In the genomic region with DNA sequence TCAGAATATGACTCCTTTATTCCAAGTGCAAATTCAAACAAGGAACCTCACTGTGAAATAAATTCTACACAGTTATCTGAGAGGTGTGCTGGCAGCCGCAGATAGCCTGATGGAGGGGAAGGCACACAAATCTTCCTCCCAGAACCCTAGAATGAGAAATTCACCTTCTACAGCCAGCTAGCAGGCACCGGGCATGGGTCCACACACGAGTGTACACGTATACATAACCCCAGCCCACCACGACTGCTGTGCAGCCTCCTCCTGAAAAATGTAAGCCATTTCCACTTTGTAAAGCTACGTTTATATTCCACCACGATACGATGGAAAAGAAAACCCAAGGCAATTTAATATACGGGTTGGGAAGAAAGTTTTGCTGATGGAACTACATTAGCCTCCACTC, we compare ENCODE assay signal across 7 cellular contexts. TPM values are rescaled to one million over a fixed set of nuclear protein-coding genes. Genes with fewer than 3 reads are reported as not detected.
A peak's percentile ranks its signal among the peaks of the same experiment; 100 is the strongest.
DNase-seq lines count a peak whose midpoint lies in the region; TF ChIP-seq lines count a peak whose summit lies in the region.

No MANE protein-coding gene starts in this region.

- no peaks in the 10 kb centered on the region for H3K9me3 ChIP-seq in GM23248 (ENCODE audit: low read depth)
- H3K9me3 ChIP-seq in SK-N-SH: no peaks in the 10 kb centered on the region

- H3K27ac Mint-ChIP-seq in osteocyte (ENCODE audit: unreplicated experiment): peak overlapping the region; percentile 97

- peak overlapping the region; percentile 93 for H3K4me3 Mint-ChIP-seq in osteocyte (ENCODE audit: unreplicated experiment)

- H3K36me3 ChIP-seq in GM23248 (ENCODE audit: low read depth): no peaks in the 10 kb centered on the region
- H3K36me3 ChIP-seq in SK-N-SH (replicated peaks in 1 of 2; ENCODE audit: control insufficient read depth in 1 of 2, insufficient read depth in 2 of 2, low read length in 1 of 2): peaks cover 5 to 15% of the 10 kb centered on the region in 2 experiments

- peaks cover 56% of the 10 kb centered on the region for H3K79me2 ChIP-seq in GM23248 (ENCODE audit: insufficient read depth)
- H3K79me2 ChIP-seq in SK-N-SH (ENCODE audit: insufficient read depth): peaks cover 64% of the 10 kb centered on the region

- H3K4me1 ChIP-seq in GM23248 (ENCODE audit: insufficient read depth) (peaks cover 8% of the 10 kb centered on the region), SK-N-SH (ENCODE audit: control insufficient read depth in 1 of 2, insufficient read depth in 2 of 2, low read depth in 1 of 2, low read length in 1 of 2) (peaks cover 0 to 6% of the 10 kb centered on the region in 2 experiments; a peak in 3 of 4 replicates)

- H4K20me1 ChIP-seq in GM23248 (ENCODE audit: insufficient read depth) (no peaks in the 10 kb centered on the region), SK-N-SH (ENCODE audit: insufficient read depth) (no peaks in the 10 kb centered on the region)

- peaks cover 13% of the 10 kb centered on the region for H3K36me3 Mint-ChIP-seq in osteocyte (ENCODE audit: unreplicated experiment)

- H3K4me2 ChIP-seq in GM23248 (ENCODE audit: unreplicated experiment): peak overlapping the region; percentile 87
- peak overlapping the region; percentile 85 for H3K4me2 ChIP-seq in SK-N-SH

- TF ChIP-seq EP300 in SK-N-SH (IDR thresholded peaks at IDR 0.05; ENCODE audit: borderline replicate concordance in 1 of 2, low read depth in 1 of 2, low read length in 1 of 2): no peak

- no peaks in the 10 kb centered on the region for H3K27me3 Mint-ChIP-seq in osteocyte (ENCODE audit: unreplicated experiment)

- H3F3A ChIP-seq in GM23248 (ENCODE audit: insufficient read depth) (peaks cover 29% of the 10 kb centered on the region), SK-N-SH (replicated peaks; ENCODE audit: insufficient read depth) (peaks cover 16% of the 10 kb centered on the region)

- TF ChIP-seq CTCF in SK-N-SH (IDR thresholded peaks at IDR 0.05) (no peak), epithelial cell of proximal tubule (conservative IDR thresholded peaks at IDR 0.05; ENCODE audit: low read depth, low read length) (no peak), osteocyte (IDR thresholded peaks at IDR 0.05) (no peak)

- in situ Hi-C loops in GM23248 (cut with MboI): no loop called here

- 2% methylated on average over 9 of the region's 9 CpGs for WGBS in GM23248 (ENCODE audit: low coverage in 1 of 2, low lambda C conversion rate in 2 of 2, missing lambda C conversion rate in 2 of 2), 2 experiments
- WGBS in SK-N-SH (ENCODE audit: low lambda C conversion rate): 10% methylated on average over 9 of the region's 9 CpGs

- peak overlapping the region; percentile 95 for H3K9ac ChIP-seq in GM23248
- peak overlapping the region; percentile 89 for H3K9ac ChIP-seq in SK-N-SH

- H2AFZ ChIP-seq in GM23248 (peak overlapping the region; percentile 99), SK-N-SH (ENCODE audit: low read depth) (peak overlapping the region; percentile 91)

- no peaks in the 10 kb centered on the region for H3K9me2 ChIP-seq in GM23248 (ENCODE audit: insufficient read depth)
- H3K9me2 ChIP-seq in SK-N-SH: no peaks in the 10 kb centered on the region

- H3K4me3 ChIP-seq in GM23248 (peak overlapping the region; percentile 97), SK-N-SH (ENCODE audit: low read depth in 2 of 2, low read length in 1 of 2) (peak overlapping the region; percentile 91), epithelial cell of proximal tubule (ENCODE audit: low read depth, low read length) (peak overlapping the region; percentile 74)

- POLR2A ChIA-PET in SK-N-SH (lab: Yijun Ruan, JAX): interaction anchor here (0.7 kb wide), 1 partner anchor 208 kb away, joined by 3 read pairs; no protein-coding TSS in a partner anchor

- peaks cover 26% of the 10 kb centered on the region for H3K4me1 Mint-ChIP-seq in osteocyte (ENCODE audit: unreplicated experiment)

- H3K9me3 Mint-ChIP-seq in osteocyte (ENCODE audit: unreplicated experiment): no peaks in the 10 kb centered on the region

- no peak for TF ChIP-seq RAD21 in SK-N-SH (IDR thresholded peaks at IDR 0.05; ENCODE audit: low read length)

- DNase-seq in GM23248 (peak; percentile 54), SK-N-SH (peak; percentile 27), epithelial cell of proximal tubule (ENCODE audit: low read depth) (no peak), osteocyte (ENCODE audit: extremely low spot score, unreplicated experiment) (no peak), HK-2 (ENCODE audit: unreplicated experiment) (no peak), HuH-7 (ENCODE audit: low spot score) (no peak), NCI-H2171 (lab: John Stamatoyannopoulos, UW) (no peak)

- peak overlapping the region; percentile 80 for H3K27ac ChIP-seq in GM23248
- H3K27ac ChIP-seq in SK-N-SH (ENCODE audit: low read depth in 2 of 2, low read length in 1 of 2): peak overlapping the region; percentile 62 to 81

- CTCF ChIA-PET in SK-N-SH (lab: Yijun Ruan, JAX): interaction anchor here (1.0 to 1.9 kb wide), 5 partner anchors 25 to 341 kb away, joined by 3 to 8 read pairs (median 3); partner anchors contain the start of gene CXADR

- no peaks in the 10 kb centered on the region for H3K27me3 ChIP-seq in GM23248 (replicated peaks; ENCODE audit: insufficient read depth)
- H3K27me3 ChIP-seq in SK-N-SH (ENCODE audit: insufficient read depth): no peaks in the 10 kb centered on the region

TF ChIP-seq in SK-N-SH, 30 proteins besides CTCF, POLR2A, EP300 and RAD21:
- TF ChIP-seq RFX5 (IDR thresholded peaks at IDR 0.05; ENCODE audit: low read length) (no peak), MEF2A (IDR thresholded peaks at IDR 0.05; ENCODE audit: borderline replicate concordance, low read depth) (no peak), MXI1 (IDR thresholded peaks at IDR 0.05; ENCODE audit: low read depth, low read length) (no peak), TCF12 (IDR thresholded peaks at IDR 0.05) (no peak), PBX3 (IDR thresholded peaks at IDR 0.05) (no peak), TAF1 (IDR thresholded peaks at IDR 0.05; ENCODE audit: borderline replicate concordance, low read depth, low read length) (no peak), FOXJ3 (CRISPR knock-in tag; IDR thresholded peaks at IDR 0.05) (no peak), USF1 (IDR thresholded peaks at IDR 0.05; ENCODE audit: borderline replicate concordance, low read depth) (no peak), RXRA (IDR thresholded peaks at IDR 0.05; ENCODE audit: borderline replicate concordance, low read depth) (no peak), EZH2phosphoT487 (IDR thresholded peaks at IDR 0.05; ENCODE audit: borderline replicate concordance, low read depth) (no peak), GATA2 (CRISPR knock-in tag; IDR thresholded peaks at IDR 0.05) (no peak), USF2 (IDR thresholded peaks at IDR 0.05; ENCODE audit: borderline replicate concordance, low read depth, low read length) (no peak), SIN3A (IDR thresholded peaks at IDR 0.05; ENCODE audit: borderline replicate concordance, low read depth, low read length) (no peak), NFIC (IDR thresholded peaks at IDR 0.05; ENCODE audit: borderline replicate concordance) (no peak), FOSL2 (IDR thresholded peaks at IDR 0.05; ENCODE audit: borderline replicate concordance, low read depth) (no peak), ELF1 (IDR thresholded peaks at IDR 0.05) (no peak), JUND (IDR thresholded peaks at IDR 0.05) (no peak)

RNA-seq across cellular contexts. Expression of gene BTG3, which starts 1.8 kb away (rescaled TPM):
- 15.6 and 22.8 TPM in 2 replicates for total RNA-seq in GM23248 (2014; rRNA removed; shearing (Covaris generic))
- polyA plus RNA-seq in GM23248 (2016; fragmentation: Nextera tagmentation; extraction: Ambion mirVana): 43.7 and 44.4 TPM in 2 replicates
- 36.7 and 42.5 TPM in 2 replicates for polyA plus RNA-seq in SK-N-SH (2012; rRNA removed)
- polyA plus RNA-seq in SK-N-SH (2012; cell fraction: cytosol; rRNA removed): 49.9 and 54.6 TPM in 2 replicates
- 30.4 and 37.3 TPM in 2 replicates for polyA plus RNA-seq in SK-N-SH (2012; cell fraction: nucleus; rRNA removed)
- total RNA-seq in epithelial cell of proximal tubule: 75.0 and 101 TPM in 2 replicates
- total RNA-seq in osteocyte: 21.1 and 21.5 TPM in 2 replicates

Comparison
In these comparisons a context has a peak if more than half of its experiments do, and no peak if none do; other contexts are left out.
1. DNase-seq: peak in GM23248 (single experiment) and SK-N-SH (single experiment); none in epithelial cell of proximal tubule (single experiment), osteocyte (single experiment), HK-2 (single experiment), HuH-7 (single experiment) and NCI-H2171 (single experiment).
2. Peak in every context shown above with its lines, with median percentiles within 50 percentile points of each other: H3K4me3 ChIP-seq.